30 cellular contexts compared by ENCODE assay signal in the genomic region with DNA sequence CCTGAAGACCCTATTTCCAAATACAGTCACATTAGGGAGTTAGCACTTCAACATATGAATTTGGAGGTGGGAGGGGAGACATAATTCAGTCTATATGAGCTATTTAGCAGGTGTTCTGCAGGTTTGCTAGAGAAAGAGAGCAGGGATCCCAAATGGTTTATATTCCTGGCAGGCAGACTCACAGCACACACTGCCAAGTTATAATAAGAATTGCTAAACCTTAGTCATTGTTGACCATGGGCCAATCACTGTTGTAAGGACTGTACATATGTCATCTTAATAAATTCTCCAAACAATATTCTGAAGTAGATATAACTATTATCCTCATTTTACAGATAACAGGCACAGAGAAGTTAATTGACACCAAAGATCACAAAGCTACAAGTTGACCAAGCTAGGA. TPM values are rescaled to one million over a fixed set of nuclear protein-coding genes. Genes with fewer than 3 reads are reported as not detected.
DNase-seq lines count a peak whose midpoint lies in the region; ATAC-seq and TF ChIP-seq lines count a peak whose summit lies in the region.
"Had no signal": no experiment of that assay in that cellular context is flagged by ENCODE, and none has a peak within 500 bp of the region (broad histone marks: within the 10 kb centered on the region; RNA-seq: fewer than 3 reads in every experiment).

No MANE protein-coding gene starts in this region.

- H2AFZ ChIP-seq in H9 (ENCODE audit: low read length), result no peak overlapping the region
- no peak overlapping the region for H2AFZ ChIP-seq in neural progenitor cell (replicated peaks)

- no peak overlapping the region for H4K91ac ChIP-seq in H9 (ENCODE audit: insufficient read length, low read depth, low read length)

- H3K27me3 ChIP-seq in H9 (ENCODE audit: insufficient read depth, low read length), result peaks cover 13% of the 10 kb centered on the region; the same call in 1 of the 2 replicates
- H3K27me3 ChIP-seq in neural progenitor cell, result peaks cover 60% of the 10 kb centered on the region
- H3K27me3 ChIP-seq: brain microvascular endothelial cell, Peyer's patch, right atrium auricular region had no signal

- no peak overlapping the region for H2BK20ac ChIP-seq in H9 (ENCODE audit: low read depth, low read length, poor library complexity, severe bottlenecking)

- POLR2A ChIA-PET in WTC11 (lab: Charles Lee), result no interaction called here

- H3K4me1 ChIP-seq in H9 (ENCODE audit: insufficient read depth, low read length) (no peaks in the 10 kb centered on the region), neural progenitor cell (peaks cover 3% of the 10 kb centered on the region)
- H3K4me1 ChIP-seq: adrenal gland had no signal

- H3K56ac ChIP-seq in H9 (ENCODE audit: insufficient read length, low read depth, low read length), result no peak overlapping the region

- no peak overlapping the region for H2BK15ac ChIP-seq in H9 (ENCODE audit: low read depth, low read length)

- H3K27ac ChIP-seq in H9 (ENCODE audit: insufficient read length, low read depth, low read length) (no peak overlapping the region), neural progenitor cell (no peak overlapping the region)
- H3K27ac ChIP-seq: adrenal gland, brain microvascular endothelial cell, C4-2B, Peyer's patch, right atrium auricular region had no signal

- H2BK12ac ChIP-seq in H9 (ENCODE audit: insufficient read length, low read depth, low read length), result no peak overlapping the region

- H2BK5ac ChIP-seq in H9 (ENCODE audit: insufficient read length, low read length), result no peak overlapping the region

- no peak overlapping the region for H2AK5ac ChIP-seq in H9 (ENCODE audit: insufficient read length, low read length)

- H3K23me2 ChIP-seq in H9 (ENCODE audit: insufficient read length, low read depth, low read length, poor library complexity, severe bottlenecking), result peaks cover 6% of the 10 kb centered on the region

- TF ChIP-seq CTCF in H9 (conservative IDR thresholded peaks at IDR 0.05) (no peak), WTC11 (IDR thresholded peaks at IDR 0.05) (no peak), fibroblast of mammary gland (conservative IDR thresholded peaks at IDR 0.05; ENCODE audit: control insufficient read depth, insufficient read depth, low read depth, low read length) (no peak), neural progenitor cell (IDR thresholded peaks at IDR 0.05) (no peak)

- no peak overlapping the region for H3K4me2 ChIP-seq in H9 (ENCODE audit: insufficient read depth, insufficient read length, low read length)
- H3K4me2 ChIP-seq in neural progenitor cell, result no peak overlapping the region

- no peak overlapping the region for H3K23ac ChIP-seq in H9 (ENCODE audit: insufficient read length, low read depth, low read length)

- no peaks in the 10 kb centered on the region for H3K36me3 ChIP-seq in neural progenitor cell
- H3K36me3 ChIP-seq: adrenal gland, brain microvascular endothelial cell, Peyer's patch, right atrium auricular region had no signal

- H3K4ac ChIP-seq in H9 (ENCODE audit: low read depth, low read length), result no peak overlapping the region

- no peak overlapping the region for H4K5ac ChIP-seq in H9 (ENCODE audit: insufficient read length, low read depth, low read length)

- H3K36me3 Mint-ChIP-seq in H9 (ENCODE audit: insufficient read depth in 1 of 3, low read depth in 3 of 3) (no peaks in the 10 kb centered on the region; a peak in 1 of 7 replicates), WTC11 (no peaks in the 10 kb centered on the region), neural progenitor cell (no peaks in the 10 kb centered on the region)
- no peaks in the 10 kb centered on the region for H3K36me3 Mint-ChIP-seq in effector memory CD8-positive, alpha-beta T cell (ENCODE audit: insufficient read depth)
- H3K36me3 Mint-ChIP-seq: activated CD4-positive, alpha-beta memory T cell treated with anti-CD3 and anti-CD28 coated beads for 36 hours had no signal

- no peak overlapping the region for H3T11ph ChIP-seq in H9 (ENCODE audit: low read length)

- H3K79me2 ChIP-seq in H9 (ENCODE audit: insufficient read depth, low read length), result no peaks in the 10 kb centered on the region
- no peaks in the 10 kb centered on the region for H3K79me2 ChIP-seq in neural progenitor cell (ENCODE audit: low read depth)

- H3K4me1 Mint-ChIP-seq in H9 (peaks cover 9% of the 10 kb centered on the region in 2 experiments; a peak in 3 of 4 replicates), WTC11 (peaks cover 9% of the 10 kb centered on the region), neural progenitor cell (peaks cover 8% of the 10 kb centered on the region)
- peaks cover 4% of the 10 kb centered on the region in 2 donors for H3K4me1 Mint-ChIP-seq in effector memory CD8-positive, alpha-beta T cell (ENCODE audit: low read depth in 2 of 2)

- H3K18ac ChIP-seq in H9 (ENCODE audit: insufficient read length, low read depth, low read length), result no peak overlapping the region

- peaks cover 5% of the 10 kb centered on the region for H3F3A ChIP-seq in neural progenitor cell (ENCODE audit: low read depth)

- H3K9me3 Mint-ChIP-seq in H9 (peaks cover 0 to 5% of the 10 kb centered on the region in 2 experiments; a peak in 2 of 5 replicates), WTC11 (peaks cover 11% of the 10 kb centered on the region), neural progenitor cell (no peaks in the 10 kb centered on the region)
- no peaks in the 10 kb centered on the region for H3K9me3 Mint-ChIP-seq in effector memory CD8-positive, alpha-beta T cell
- H3K9me3 Mint-ChIP-seq: activated CD4-positive, alpha-beta memory T cell treated with anti-CD3 and anti-CD28 coated beads for 36 hours; activated naive CD4-positive, alpha-beta T cell treated with anti-CD3 and anti-CD28 coated beads for 36 hours; activated T-helper 1 cell treated with anti-CD3 and anti-CD28 coated beads, Interleukin-12 subunit alpha, Interleukin-12 subunit beta, Interleukin-2, Interleukin-4 antibody, amounts not matched to agents 30 ng/mL and 10 ng/mL and 1 ng/mL, durations not matched to agents 14 hours and 24 hours and 36 hours had no signal

- 0 out of 5 replicates have a peak overlapping the region, but pooled peaks have one; percentile 2 to 73 for H3K4me3 Mint-ChIP-seq in H9
- peak overlapping the region; percentile 62 for H3K4me3 Mint-ChIP-seq in WTC11
- peak overlapping the region; percentile 22 for H3K4me3 Mint-ChIP-seq in neural progenitor cell
- no peak overlapping the region for H3K4me3 Mint-ChIP-seq in effector memory CD8-positive, alpha-beta T cell
- H3K4me3 Mint-ChIP-seq: activated CD4-positive, alpha-beta memory T cell treated with anti-CD3 and anti-CD28 coated beads for 36 hours; activated naive CD4-positive, alpha-beta T cell treated with anti-CD3 and anti-CD28 coated beads for 36 hours; activated T-helper 1 cell treated with anti-CD3 and anti-CD28 coated beads, Interleukin-12 subunit alpha, Interleukin-12 subunit beta, Interleukin-2, Interleukin-4 antibody, amounts not matched to agents 30 ng/mL and 10 ng/mL and 1 ng/mL, durations not matched to agents 14 hours and 24 hours and 36 hours; HFFc6 had no signal

- H4K8ac ChIP-seq in H9 (replicated peaks; ENCODE audit: insufficient read length, low read depth, low read length), result no peak overlapping the region

- no peak overlapping the region for H3K14ac ChIP-seq in H9 (ENCODE audit: insufficient read depth, low read length)

- no peak for ATAC-seq in WTC11
- no peak for ATAC-seq in effector memory CD8-positive, alpha-beta T cell (replicated peaks)
- no peak for ATAC-seq in HG03095 (IDR thresholded peaks at IDR 0.05; ENCODE audit: unreplicated experiment)
- ATAC-seq: left lobe of liver had no signal

- DNase-seq in H9 (no peak), WTC11 (ENCODE audit: low spot score) (no peak), fibroblast of mammary gland (ENCODE audit: low read depth) (peak; percentile 68), neural progenitor cell (ENCODE audit: low spot score) (no peak), DMS 273 (lab: John Stamatoyannopoulos, UW; ENCODE audit: unreplicated experiment) (no peak), germinal center (ENCODE audit: low spot score) (no peak)
- no peak for DNase-seq in effector memory CD8-positive, alpha-beta T cell
- DNase-seq: activated CD4-positive, alpha-beta memory T cell treated with anti-CD3 and anti-CD28 coated beads for 36 hours; activated CD4-positive, CD25-positive, alpha-beta regulatory T cell treated with anti-CD3 and anti-CD28 coated beads, Interleukin-2, amount 50 U/mL, for 72 hours; activated naive CD4-positive, alpha-beta T cell treated with anti-CD3 and anti-CD28 coated beads for 36 hours; adrenal gland; brain microvascular endothelial cell; DMS79; HFFc6; mesenchymal stem cell; NCI-H1105 treated with DMSO at 0.1 percent for 48 hours; NCI-H2081; NCI-H2227 treated with DMSO at 0.1 percent for 48 hours; NCI-H526 treated with DMSO at 0.1 percent for 48 hours; Peyer's patch; posterior cingulate gyrus; SHP77; stimulated activated naive CD4-positive, alpha-beta T cell treated with Interleukin-2 at 50 U/mL for 16 hours; T-helper 2 cell had no signal

- CTCF ChIA-PET in WTC11 (lab: Charles Lee), result no interaction called here

- H3K9me3 ChIP-seq in H9 (ENCODE audit: control insufficient read depth, low read depth, low read length) (no peaks in the 10 kb centered on the region), neural progenitor cell (ENCODE audit: low read depth) (no peaks in the 10 kb centered on the region)
- H3K9me3 ChIP-seq: adrenal gland, Peyer's patch, right atrium auricular region had no signal

- H3K27me3 Mint-ChIP-seq in H9 (ENCODE audit: low read depth), result peaks cover 73% of the 10 kb centered on the region
- peaks cover 54% of the 10 kb centered on the region for H3K27me3 Mint-ChIP-seq in WTC11 (ENCODE audit: low read depth)
- peaks cover 37% of the 10 kb centered on the region for H3K27me3 Mint-ChIP-seq in neural progenitor cell (ENCODE audit: insufficient read depth, low read depth)
- H3K27me3 Mint-ChIP-seq in effector memory CD8-positive, alpha-beta T cell, result peaks cover 67 to 96% of the 10 kb centered on the region in 2 donors

- H3K79me1 ChIP-seq in H9 (ENCODE audit: insufficient read depth, low read depth, low read length, poor library complexity, severe bottlenecking), result no peaks in the 10 kb centered on the region

- H3K27ac Mint-ChIP-seq in H9 (no peak overlapping the region), WTC11 (no peak overlapping the region), neural progenitor cell (no peak overlapping the region)
- H3K27ac Mint-ChIP-seq in effector memory CD8-positive, alpha-beta T cell, result no peak overlapping the region
- H3K27ac Mint-ChIP-seq: activated CD4-positive, alpha-beta memory T cell treated with anti-CD3 and anti-CD28 coated beads for 36 hours; activated naive CD4-positive, alpha-beta T cell treated with anti-CD3 and anti-CD28 coated beads for 36 hours; activated T-helper 1 cell treated with anti-CD3 and anti-CD28 coated beads, Interleukin-12 subunit alpha, Interleukin-12 subunit beta, Interleukin-2, Interleukin-4 antibody, amounts not matched to agents 30 ng/mL and 10 ng/mL and 1 ng/mL, durations not matched to agents 14 hours and 24 hours and 36 hours; HFFc6 had no signal

- H4K20me1 ChIP-seq in H9 (ENCODE audit: control insufficient read depth, insufficient read depth, insufficient read length), result no peaks in the 10 kb centered on the region
- H4K20me1 ChIP-seq in neural progenitor cell (ENCODE audit: low read depth), result no peaks in the 10 kb centered on the region

- no peak overlapping the region for H3K4me3 ChIP-seq in fibroblast of mammary gland (ENCODE audit: control insufficient read depth, low read depth, low read length)
- H3K4me3 ChIP-seq in neural progenitor cell, result no peak overlapping the region
- H3K4me3 ChIP-seq: adrenal gland, Peyer's patch, right atrium auricular region, smooth muscle cell had no signal

- H3K9ac ChIP-seq in H9 (ENCODE audit: extremely low read depth, insufficient read length, low read length) (no peak overlapping the region), neural progenitor cell (no peak overlapping the region)

- no peak overlapping the region for H2BK120ac ChIP-seq in H9 (ENCODE audit: low read depth, low read length, poor library complexity, severe bottlenecking)

RNA-seq across cellular contexts. Expression of a gene that starts 1.5 kb away (rescaled TPM):
- total RNA-seq in H9 (2021) (2.3 and 2.4 TPM in 2 replicates), WTC11 (2021) (2.1 to 3.5 TPM (median 2.7 TPM) in 3 replicates), neural progenitor cell (ENCODE audit: low replicate concordance) (0.87 TPM in 1 of 2 replicates, not detected in the other)

Comparison
In these comparisons a context has a peak if more than half of its experiments do, and no peak if none do; other contexts are left out.
1. H3K4me3 Mint-ChIP-seq: peak in H9 (2 of 2), WTC11 (single experiment) and neural progenitor cell (single experiment); none in effector memory CD8-positive, alpha-beta T cell (0 of 2).